Comparison of ENCODE assay signal across 22 cellular contexts in genomic region chr1:36179220-36179600, GRCh38. TPM values are rescaled to one million over a fixed set of nuclear protein-coding genes. Genes with fewer than 3 reads are reported as not detected.
DNase-seq lines count a peak whose midpoint lies in the region; ATAC-seq, FAIRE-seq and TF ChIP-seq lines count a peak whose summit lies in the region.
"Had no signal": no experiment of that assay in that cellular context is flagged by ENCODE, and none has a peak within 500 bp of the region (broad histone marks: within the 10 kb centered on the region; RNA-seq: fewer than 3 reads in every experiment).

No MANE protein-coding gene starts in this region.

- peaks cover 0 to 55% (median 25%) of the 10 kb centered on the region in 12 donors for H3K4me1 ChIP-seq in heart left ventricle
- H3K4me1 ChIP-seq in H1 (replicated peaks in 1 of 4; ENCODE audit: control insufficient read depth in 3 of 4, insufficient read depth in 4 of 4, low read length in 3 of 4): peaks cover 8 to 36% (median 28%) of the 10 kb centered on the region in 4 experiments
- H3K4me1 ChIP-seq in muscle layer of colon (ENCODE audit: insufficient read depth, low read length): peaks cover 62% of the 10 kb centered on the region
- H3K4me1 ChIP-seq in tibial nerve: peaks cover 0 to 21% (median 5%) of the 10 kb centered on the region in 4 donors

- no peak overlapping the region for H2AK5ac ChIP-seq in H1 (ENCODE audit: low read depth, low read length)

- TF ChIP-seq POLR2A in heart left ventricle (IDR thresholded peaks at IDR 0.05) (no peak), H1 (IDR thresholded peaks at IDR 0.05; ENCODE audit: control extremely low read depth in 1 of 2, low read depth in 2 of 2, low read length in 2 of 2) (no peak), tibial nerve (IDR thresholded peaks at IDR 0.05) (no peak)

- no peak overlapping the region for H2BK120ac ChIP-seq in H1 (replicated peaks; ENCODE audit: low read depth, low read length)

- no peak overlapping the region for H2AFZ ChIP-seq in H1 (ENCODE audit: low read length)

- no peak overlapping the region for H3K4ac ChIP-seq in H1 (replicated peaks; ENCODE audit: insufficient read length, low read depth, low read length)

- no peak overlapping the region for H2BK20ac ChIP-seq in H1 (ENCODE audit: low read length)

- no peak overlapping the region for H4K8ac ChIP-seq in H1 (ENCODE audit: extremely low read depth, insufficient read depth, low read length)

- peaks cover 12 to 22% of the 10 kb centered on the region in 2 experiments for H4K20me1 ChIP-seq in H1 (replicated peaks in 1 of 2; ENCODE audit: control insufficient read depth in 1 of 2, insufficient read depth in 2 of 2, low read length in 2 of 2)

- POLR2A ChIA-PET in H1 (lab: Charles Lee; ENCODE audit: partially characterized antibody) (interaction anchor here (0.9 to 6.7 kb wide), 7 partner anchors 8 to 127 kb away, joined by 3 to 44 read pairs (median 8); partner anchors contain the start of genes MAP7D1, SH3D21 and TRAPPC3), T-cell (lab: Charles Lee) (no interaction called here)

- DNase-seq in heart left ventricle (no peak), cardiac septum (ENCODE audit: low spot score) (no peak), H1 (ENCODE audit: low read depth in 1 of 2, low spot score in 2 of 2) (no peak), tibial nerve (ENCODE audit: low spot score in 2 of 2) (no peak), T-cell (no peak), NCI-H345 treated with DMSO at 0.1 percent for 48 hours (lab: John Stamatoyannopoulos, UW; ENCODE audit: unreplicated experiment) (no peak), NOMO-1 treated with dmso at 0.1 percent for 144 hours (lab: John Stamatoyannopoulos, UW; ENCODE audit: unreplicated experiment) (no peak)
- DNase-seq: activated CD4-positive, alpha-beta T cell treated with anti-CD3 and anti-CD28 coated beads for 1 hour; activated naive CD8-positive, alpha-beta T cell treated with anti-CD3 and anti-CD28 coated beads for 36 hours; foreskin fibroblast; NCI-H146; NCI-H748 treated with DMSO at 0.1 percent for 48 hours; retina; T1000 had no signal

- WGBS in heart left ventricle, 4 donors: 61 to 72% (median 66%) methylated on average over 19 of the region's 19 CpGs
- WGBS in H1 (ENCODE audit: extremely low coverage in 1 of 2, insufficient coverage in 1 of 2, insufficient read length in 1 of 2, insufficient replicate concordance in 2 of 2, low coverage in 1 of 2, low lambda C conversion rate in 2 of 2, missing lambda C conversion rate in 1 of 2), 2 experiments: 67% methylated on average over 19 of the region's 19 CpGs; no CpG with 5 or more reads in 1 of the 2 experiments
- 84 to 92% methylated on average over 19 of the region's 19 CpGs for WGBS in tibial nerve, 2 donors

- H2BK5ac ChIP-seq in H1 (ENCODE audit: low read depth, low read length): peak overlapping the region; percentile 66; the same call in 1 of the 2 replicates

- FAIRE-seq in H1 (lab: Jason Lieb, UNC): no peak
- FAIRE-seq: colon, H54 had no signal

- H3K9me3 Mint-ChIP-seq in T-cell: no peaks in the 10 kb centered on the region
- H3K9me3 Mint-ChIP-seq: activated naive CD8-positive, alpha-beta T cell treated with anti-CD3 and anti-CD28 coated beads for 36 hours; stimulated activated memory B cell treated with anti-CD40 and anti-IgM and Interleukin-4, amounts not matched to agents 10 μg/mL and 1 μg/mL and 100 μg/mL, for 72 hours; type B pancreatic cell had no signal

- intact Hi-C loops in heart left ventricle (cut with DNase I): no loop called here
- intact Hi-C loops in cardiac septum (cut with DNase I): no loop called here

- TF ChIP-seq RAD21 in H1 (IDR thresholded peaks at IDR 0.05 in 1 of 2, conservative IDR thresholded peaks at IDR 0.05 in 1 of 2; ENCODE audit: low read depth in 2 of 2, low read length in 2 of 2): no peak

- no peak overlapping the region for H2BK12ac ChIP-seq in H1 (ENCODE audit: low read depth, low read length)

- H3K27ac ChIP-seq in heart left ventricle (peak overlapping the region in 11 of 12 donors; percentile 8 to 100 (median 54)), H1 (ENCODE audit: low read depth, low read length) (peak overlapping the region; percentile 38; the same call in 1 of the 2 replicates), muscle layer of colon (ENCODE audit: low read depth, low read length) (peak overlapping the region; percentile 68), tibial nerve (peak overlapping the region in 3 of 4 donors; percentile 50 to 64 (median 56))
- H3K27ac ChIP-seq: left lung, SK-N-MC had no signal

- H3K36me3 ChIP-seq in heart left ventricle: peaks cover 3 to 82% (median 75%) of the 10 kb centered on the region in 9 donors
- H3K36me3 ChIP-seq in H1 (ENCODE audit: control insufficient read depth in 2 of 4, insufficient read depth in 4 of 4, low read length in 3 of 4): peaks cover 5 to 14% (median 8%) of the 10 kb centered on the region in 4 experiments; a peak in 7 of 8 replicates
- H3K36me3 ChIP-seq in muscle layer of colon (ENCODE audit: insufficient read depth, low read length): peaks cover 56% of the 10 kb centered on the region
- peaks cover 4 to 79% (median 40%) of the 10 kb centered on the region in 3 donors for H3K36me3 ChIP-seq in tibial nerve

- peak overlapping the region; percentile 51 to 90 for H3K4me2 ChIP-seq in H1 (ENCODE audit: insufficient read depth in 1 of 2, low read depth in 2 of 2, low read length in 2 of 2)

- H3K27me3 ChIP-seq in heart left ventricle (no peaks in the 10 kb centered on the region), H1 (replicated peaks in 1 of 4; ENCODE audit: control insufficient read depth in 3 of 4, extremely low read depth in 1 of 4, insufficient read depth in 3 of 4, low read length in 3 of 4) (no peaks in the 10 kb centered on the region), muscle layer of colon (ENCODE audit: control insufficient read depth in 1 of 2, insufficient read depth in 2 of 2, low read length in 2 of 2) (no peaks in the 10 kb centered on the region), tibial nerve (no peaks in the 10 kb centered on the region)
- H3K27me3 ChIP-seq: left lung, neutrophil had no signal

- no peak overlapping the region for H3K9ac ChIP-seq in H1 (replicated peaks in 1 of 4; ENCODE audit: extremely low read depth in 1 of 4, low read depth in 3 of 4, low read length in 3 of 4)
- H3K9ac ChIP-seq in muscle layer of colon (ENCODE audit: low read length): no peak overlapping the region

- no peak for TF ChIP-seq CTCF in heart left ventricle (IDR thresholded peaks at IDR 0.05)
- TF ChIP-seq CTCF in H1 (IDR thresholded peaks at IDR 0.05; ENCODE audit: control extremely low read depth in 1 of 3, insufficient read depth in 1 of 3, low read depth in 1 of 3, low read length in 3 of 3): no peak
- TF ChIP-seq CTCF in tibial nerve (IDR thresholded peaks at IDR 0.05): no peak

- no peak overlapping the region for H3K4me3 ChIP-seq in heart left ventricle
- peak overlapping the region in 3 of 4 experiments; percentile 3 to 30 (median 4); a peak in 4 of 8 replicates for H3K4me3 ChIP-seq in H1 (ENCODE audit: extremely low read depth in 1 of 4, insufficient read depth in 2 of 4, low read depth in 3 of 4, low read length in 4 of 4)
- H3K4me3 ChIP-seq in muscle layer of colon (ENCODE audit: low read depth in 1 of 2, low read length in 2 of 2): no peak overlapping the region
- H3K4me3 ChIP-seq in tibial nerve: no peak overlapping the region
- H3K4me3 ChIP-seq: left lung, SK-N-MC had no signal

- H3K23ac ChIP-seq in H1 (ENCODE audit: insufficient read length): no peak overlapping the region

- H3K79me1 ChIP-seq in H1 (ENCODE audit: low read depth, low read length): no peaks in the 10 kb centered on the region

- CTCF ChIA-PET in H1 (lab: Charles Lee; ENCODE audit: partially characterized antibody) (interaction anchor here (1.1 to 16.0 kb wide), 5 partner anchors 9 to 45 kb away, joined by 3 to 162 read pairs (median 16); partner anchors contain the start of genes MAP7D1 and TRAPPC3), T-cell (lab: Charles Lee) (no interaction called here)

- H3K9me3 ChIP-seq in heart left ventricle (no peaks in the 10 kb centered on the region), H1 (ENCODE audit: insufficient read depth in 2 of 2, low read depth in 1 of 2, low read length in 1 of 2) (no peaks in the 10 kb centered on the region), muscle layer of colon (ENCODE audit: low read length) (no peaks in the 10 kb centered on the region), tibial nerve (no peaks in the 10 kb centered on the region)
- H3K9me3 ChIP-seq: left lung, neutrophil had no signal

- H3K14ac ChIP-seq in H1 (ENCODE audit: insufficient read length): no peak overlapping the region

- no peak for ATAC-seq in heart left ventricle
- ATAC-seq in T-cell (replicated peaks in 1 of 4): no peak
- ATAC-seq: stimulated activated memory B cell treated with anti-CD40 and anti-IgM and Interleukin-4, amounts not matched to agents 10 μg/mL and 1 μg/mL and 100 μg/mL, for 72 hours had no signal

- H3K36me3 Mint-ChIP-seq in T-cell: peaks cover 37% of the 10 kb centered on the region

- peaks cover 13% of the 10 kb centered on the region; the same call in 1 of the 2 replicates for H3K23me2 ChIP-seq in H1 (ENCODE audit: low read depth, low read length)

- H3K4me1 Mint-ChIP-seq in T-cell: peaks cover 0 to 5% (median 2%) of the 10 kb centered on the region in 3 donors
- H3K4me1 Mint-ChIP-seq: activated naive CD8-positive, alpha-beta T cell treated with anti-CD3 and anti-CD28 coated beads for 36 hours had no signal

- H4K91ac ChIP-seq in H1 (replicated peaks; ENCODE audit: insufficient read length, low read length): no peak overlapping the region

- no peak overlapping the region for H3K4me3 Mint-ChIP-seq in T-cell
- H3K4me3 Mint-ChIP-seq: activated naive CD8-positive, alpha-beta T cell treated with anti-CD3 and anti-CD28 coated beads for 36 hours; stimulated activated memory B cell treated with anti-CD40 and anti-IgM and Interleukin-4, amounts not matched to agents 10 μg/mL and 1 μg/mL and 100 μg/mL, for 72 hours; type B pancreatic cell had no signal

- H3K79me2 ChIP-seq in H1 (ENCODE audit: control insufficient read depth in 1 of 2, insufficient read depth in 2 of 2, low read length in 2 of 2): no peaks in the 10 kb centered on the region

- H3K27ac Mint-ChIP-seq in T-cell: no peak overlapping the region
- H3K27ac Mint-ChIP-seq: stimulated activated memory B cell treated with anti-CD40 and anti-IgM and Interleukin-4, amounts not matched to agents 10 μg/mL and 1 μg/mL and 100 μg/mL, for 72 hours; type B pancreatic cell had no signal

- no peaks in the 10 kb centered on the region for H3K27me3 Mint-ChIP-seq in T-cell
- H3K27me3 Mint-ChIP-seq: activated naive CD8-positive, alpha-beta T cell treated with anti-CD3 and anti-CD28 coated beads for 36 hours; stimulated activated memory B cell treated with anti-CD40 and anti-IgM and Interleukin-4, amounts not matched to agents 10 μg/mL and 1 μg/mL and 100 μg/mL, for 72 hours; type B pancreatic cell had no signal

- H3K18ac ChIP-seq in H1 (ENCODE audit: extremely low read depth, low read length): no peak overlapping the region

- no peak overlapping the region for H4K5ac ChIP-seq in H1 (ENCODE audit: insufficient read length, low read depth, low read length)

- no peak overlapping the region for H3K56ac ChIP-seq in H1 (replicated peaks; ENCODE audit: insufficient read length, low read depth, low read length)

- no peak overlapping the region for H2BK15ac ChIP-seq in H1 (ENCODE audit: low read length)

- no peak for TF ChIP-seq EP300 in H1 (IDR thresholded peaks at IDR 0.05; ENCODE audit: borderline replicate concordance in 1 of 2, low read depth in 2 of 2, low read length in 2 of 2)
- TF ChIP-seq EP300 in tibial nerve (IDR thresholded peaks at IDR 0.05): no peak

RNA-seq across cellular contexts. Expression of gene MAP7D1, which starts 23.2 kb away (rescaled TPM):
- total RNA-seq in heart left ventricle: 100 to 1,000 TPM; 249 to 706 (median 328) TPM
- 100 to 1,000 TPM; 236 to 331 TPM for polyA plus RNA-seq in heart left ventricle
- 262 TPM for total RNA-seq in cardiac septum
- 52.4 and 55.1 TPM in 2 replicates for total RNA-seq in H1 (2021; fragmentation: NEBNext Ultra II Directional; extraction: Animal tissue kit (Norgen Biotek cat#: 25700))
- 18.2 and 24.8 TPM in 2 replicates for polyA plus RNA-seq in H1 (2011; rRNA removed)
- polyA plus RNA-seq in H1 (2011; cell fraction: cytosol; rRNA removed): 23.1 TPM
- polyA plus RNA-seq in H1 (2011; cell fraction: nucleus; rRNA removed): 36.3 TPM
- polyA plus RNA-seq in H1 (2012, experiment 1 of 2): 44.6 to 64.8 TPM (median 56.7 TPM) in 4 replicates
- polyA plus RNA-seq in H1 (2012, experiment 2 of 2): 55.0 TPM
- polyA plus RNA-seq in H1 (2013, experiment 1 of 2): 30.4 TPM
- polyA plus RNA-seq in H1 (2013, experiment 2 of 2): 27.2 TPM
- polyA minus RNA-seq in H1 (2011; rRNA and poly(A)+ RNA removed): 10.9 and 11.9 TPM in 2 replicates
- 31.9 TPM for polyA minus RNA-seq in H1 (2011; cell fraction: cytosol; rRNA and poly(A)+ RNA removed)
- polyA minus RNA-seq in H1 (2011; cell fraction: nucleus; rRNA and poly(A)+ RNA removed): 18.1 TPM
- total RNA-seq in tibial nerve: 100 to 1,000 TPM in 3 of 4 donors, 10 to 100 TPM in 1; 85.0 to 184 (median 121) TPM
- total RNA-seq in T-cell: 100 to 1,000 TPM; 157 to 295 (median 263) TPM

RNA-seq across cellular contexts. Expression of gene TRAPPC3, which starts 29.9 kb away (rescaled TPM):
- 10 to 100 TPM; 45.3 to 77.2 (median 52.9) TPM for total RNA-seq in heart left ventricle
- 10 to 100 TPM; 40.8 to 89.6 TPM for polyA plus RNA-seq in heart left ventricle
- 47.9 TPM for total RNA-seq in cardiac septum
- total RNA-seq in H1 (2021; fragmentation: NEBNext Ultra II Directional; extraction: Animal tissue kit (Norgen Biotek cat#: 25700)): 42.0 and 47.8 TPM in 2 replicates
- polyA plus RNA-seq in H1 (2011; rRNA removed): 36.1 and 51.0 TPM in 2 replicates
- 53.9 TPM for polyA plus RNA-seq in H1 (2011; cell fraction: cytosol; rRNA removed)
- 19.8 TPM for polyA plus RNA-seq in H1 (2011; cell fraction: nucleus; rRNA removed)
- 55.6 to 70.5 TPM (median 64.5 TPM) in 4 replicates for polyA plus RNA-seq in H1 (2012, experiment 1 of 2)
- 47.1 TPM for polyA plus RNA-seq in H1 (2012, experiment 2 of 2)
- 35.8 TPM for polyA plus RNA-seq in H1 (2013, experiment 1 of 2)
- 38.3 TPM for polyA plus RNA-seq in H1 (2013, experiment 2 of 2)
- polyA minus RNA-seq in H1 (2011; rRNA and poly(A)+ RNA removed): 19.0 and 20.3 TPM in 2 replicates
- 34.5 TPM for polyA minus RNA-seq in H1 (2011; cell fraction: cytosol; rRNA and poly(A)+ RNA removed)
- 11.1 TPM for polyA minus RNA-seq in H1 (2011; cell fraction: nucleus; rRNA and poly(A)+ RNA removed)
- 10 to 100 TPM; 48.0 to 90.4 (median 69.1) TPM for total RNA-seq in tibial nerve
- total RNA-seq in T-cell: 10 to 100 TPM; 42.3 to 48.2 (median 44.6) TPM

RNA-seq across cellular contexts. Expression of gene THRAP3, which starts 45.0 kb away (rescaled TPM):
- 100 to 1,000 TPM in 4 of 9 donors, 10 to 100 TPM in 5; 68.6 to 106 (median 92.8) TPM for total RNA-seq in heart left ventricle
- 10 to 100 TPM; 27.9 to 36.5 TPM for polyA plus RNA-seq in heart left ventricle
- total RNA-seq in cardiac septum: 86.5 TPM
- total RNA-seq in H1 (2021; fragmentation: NEBNext Ultra II Directional; extraction: Animal tissue kit (Norgen Biotek cat#: 25700)): 183 TPM in 2 replicates
- polyA plus RNA-seq in H1 (2011; rRNA removed): 36.0 and 40.2 TPM in 2 replicates
- 57.4 TPM for polyA plus RNA-seq in H1 (2011; cell fraction: cytosol; rRNA removed)
- 56.5 TPM for polyA plus RNA-seq in H1 (2011; cell fraction: nucleus; rRNA removed)
- 91.4 to 137 TPM (median 101 TPM) in 4 replicates for polyA plus RNA-seq in H1 (2012, experiment 1 of 2)
- 18.0 TPM for polyA plus RNA-seq in H1 (2012, experiment 2 of 2)
- 107 TPM for polyA plus RNA-seq in H1 (2013, experiment 1 of 2)
- 101 TPM for polyA plus RNA-seq in H1 (2013, experiment 2 of 2)
- polyA minus RNA-seq in H1 (2011; rRNA and poly(A)+ RNA removed): 133 and 218 TPM in 2 replicates
- 76.3 TPM for polyA minus RNA-seq in H1 (2011; cell fraction: cytosol; rRNA and poly(A)+ RNA removed)
- polyA minus RNA-seq in H1 (2011; cell fraction: nucleus; rRNA and poly(A)+ RNA removed): 86.2 TPM
- total RNA-seq in tibial nerve: 100 to 1,000 TPM in 2 of 4 donors, 10 to 100 TPM in 2; 89.2 to 114 (median 97.0) TPM
- total RNA-seq in T-cell: 100 to 1,000 TPM in 3 of 5 donors, 10 to 100 TPM in 2; 75.2 to 111 (median 101) TPM

RNA-seq across cellular contexts. Expression of gene COL8A2, which starts 54.2 kb away (rescaled TPM):
- total RNA-seq in heart left ventricle (1 to 10 TPM in 5 of 9 donors, under 1 TPM in 4; 0.33 to 2.6 (median 1.1) TPM), cardiac septum (1.7 TPM), tibial nerve (10 to 100 TPM; 26.7 to 57.9 (median 50.2) TPM), T-cell (under 1 TPM in 4 of 5 donors, not detected in 1; 0.08 to 0.15 (median 0.09) TPM)
- polyA plus RNA-seq in heart left ventricle (under 1 TPM; 0.34 to 0.53 TPM), H1 (2011; rRNA removed) (2.1 and 2.4 TPM in 2 replicates)
- total RNA-seq in H1 (2021; fragmentation: NEBNext Ultra II Directional; extraction: Animal tissue kit (Norgen Biotek cat#: 25700)): 2.4 and 2.8 TPM in 2 replicates
- polyA plus RNA-seq in H1 (2011; cell fraction: cytosol; rRNA removed): 1.7 TPM
- 2.5 TPM for polyA plus RNA-seq in H1 (2011; cell fraction: nucleus; rRNA removed)
- 1.1 to 2.4 TPM (median 1.6 TPM) in 4 replicates for polyA plus RNA-seq in H1 (2012, experiment 1 of 2)
- 1.4 TPM for polyA plus RNA-seq in H1 (2012, experiment 2 of 2)
- 3.2 TPM for polyA plus RNA-seq in H1 (2013, experiment 1 of 2)
- 2.8 TPM for polyA plus RNA-seq in H1 (2013, experiment 2 of 2)
- polyA minus RNA-seq in H1 (2011; rRNA and poly(A)+ RNA removed): 1.1 TPM in 2 replicates
- 2.0 TPM for polyA minus RNA-seq in H1 (2011; cell fraction: cytosol; rRNA and poly(A)+ RNA removed)
- 1.6 TPM for polyA minus RNA-seq in H1 (2011; cell fraction: nucleus; rRNA and poly(A)+ RNA removed)

Comparison
In these comparisons a context has a peak if more than half of its experiments do, and no peak if none do; other contexts are left out.
1. H3K4me3 ChIP-seq: peak in H1 (3 of 4); none in heart left ventricle (0 of 12), muscle layer of colon (0 of 2) and tibial nerve (0 of 4).
2. Peak in every context shown above with its lines, with median percentiles within 50 percentile points of each other: H3K27ac ChIP-seq.